In the genomic region with DNA sequence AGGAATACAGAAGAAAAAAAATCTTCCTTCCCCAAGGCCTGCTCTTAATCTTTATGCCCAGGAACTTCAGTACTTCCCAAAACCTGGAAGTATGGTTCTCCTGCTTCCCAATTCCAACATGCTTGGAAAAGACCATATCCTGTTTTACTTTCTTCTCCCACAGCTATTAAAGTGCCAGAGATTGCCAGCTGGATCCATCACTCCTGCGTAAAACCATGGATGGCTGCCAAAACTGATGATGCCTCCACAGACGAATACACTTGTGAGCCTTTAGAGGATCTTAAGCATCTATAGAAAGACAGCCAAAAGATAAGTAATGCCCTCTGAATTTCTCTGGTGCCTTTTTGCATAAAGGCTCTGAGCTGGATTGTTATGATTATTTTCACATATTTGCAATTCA, we compare ENCODE assay signal across 14 cellular contexts.
DNase-seq lines count a peak whose midpoint lies in the region; ATAC-seq, FAIRE-seq and TF ChIP-seq lines count a peak whose summit lies in the region.
"Had no signal": no experiment of that assay in that cellular context is flagged by ENCODE, and none has a peak within 500 bp of the region (broad histone marks: within the 10 kb centered on the region; RNA-seq: fewer than 3 reads in every experiment).

No MANE protein-coding gene starts in this region.

- H4K20me1 ChIP-seq in astrocyte (ENCODE audit: insufficient read depth, low read length), result no peaks in the 10 kb centered on the region

- FAIRE-seq in astrocyte (lab: Jason Lieb, UNC), result no peak

- H3K27me3 ChIP-seq in astrocyte (ENCODE audit: insufficient read depth, low read length), result no peaks in the 10 kb centered on the region
- H3K27me3 ChIP-seq: body of pancreas, heart right ventricle, neutrophil had no signal

- no peaks in the 10 kb centered on the region for H3K36me3 Mint-ChIP-seq in astrocyte (ENCODE audit: low read depth, unreplicated experiment)
- H3K36me3 Mint-ChIP-seq in activated T-helper 1 cell treated with anti-CD3 and anti-CD28 coated beads, Interleukin-12 subunit alpha, Interleukin-12 subunit beta, Interleukin-2, Interleukin-4 antibody, amounts not matched to agents 30 ng/mL and 10 ng/mL and 1 ng/mL, durations not matched to agents 14 hours and 24 hours and 36 hours (ENCODE audit: low read depth), result no peaks in the 10 kb centered on the region

- no peak for ATAC-seq in HG03108 (IDR thresholded peaks at IDR 0.05; ENCODE audit: unreplicated experiment)
- ATAC-seq: body of pancreas; effector memory CD8-positive, alpha-beta T cell; heart right ventricle had no signal

- no peak overlapping the region for H2AFZ ChIP-seq in astrocyte (ENCODE audit: low read depth, low read length)

- H3K9me3 Mint-ChIP-seq in astrocyte (ENCODE audit: unreplicated experiment), result no peaks in the 10 kb centered on the region
- H3K9me3 Mint-ChIP-seq in activated T-helper 1 cell treated with anti-CD3 and anti-CD28 coated beads, Interleukin-12 subunit alpha, Interleukin-12 subunit beta, Interleukin-2, Interleukin-4 antibody, amounts not matched to agents 30 ng/mL and 10 ng/mL and 1 ng/mL, durations not matched to agents 14 hours and 24 hours and 36 hours, result no peaks in the 10 kb centered on the region

- H3K9me3 ChIP-seq in astrocyte (ENCODE audit: insufficient read depth, low read depth, low read length), result no peaks in the 10 kb centered on the region
- H3K9me3 ChIP-seq: body of pancreas, neutrophil, thoracic aorta had no signal

- no peak overlapping the region for H3K27ac Mint-ChIP-seq in astrocyte (ENCODE audit: unreplicated experiment)
- no peak overlapping the region for H3K27ac Mint-ChIP-seq in activated T-helper 1 cell treated with anti-CD3 and anti-CD28 coated beads, Interleukin-12 subunit alpha, Interleukin-12 subunit beta, Interleukin-2, Interleukin-4 antibody, amounts not matched to agents 30 ng/mL and 10 ng/mL and 1 ng/mL, durations not matched to agents 14 hours and 24 hours and 36 hours
- H3K27ac Mint-ChIP-seq: effector memory CD8-positive, alpha-beta T cell had no signal

- no peak overlapping the region for H3K9ac ChIP-seq in astrocyte (ENCODE audit: low read length)

- no peaks in the 10 kb centered on the region for H3K79me2 ChIP-seq in astrocyte (ENCODE audit: insufficient read depth, low read length)

- intact Hi-C loops in activated T-helper 1 cell treated with anti-CD3 and anti-CD28 coated beads, Interleukin-12 subunit alpha, Interleukin-12 subunit beta, Interleukin-2, Interleukin-4 antibody, amounts not matched to agents 30 ng/mL and 10 ng/mL and 1 ng/mL, durations not matched to agents 14 hours and 24 hours and 36 hours (cut with micrococcal nuclease), result no loop called here

- DNase-seq in H4 (ENCODE audit: low spot score) (peak; percentile 51), NCI-H187 treated with DMSO at 0.1 percent for 48 hours (lab: John Stamatoyannopoulos, UW) (peak; percentile 13), astrocyte (ENCODE audit: low read depth) (peak; percentile 69), lung microvascular endothelial cell (ENCODE audit: low read depth in 2 of 2) (peak; percentile 3 to 69), activated T-cell treated with anti-CD3 and anti-CD28 coated beads for 4 hours (no peak)
- DNase-seq in activated T-helper 1 cell treated with anti-CD3 and anti-CD28 coated beads, Interleukin-12 subunit alpha, Interleukin-12 subunit beta, Interleukin-2, Interleukin-4 antibody, amounts not matched to agents 30 ng/mL and 10 ng/mL and 1 ng/mL, durations not matched to agents 14 hours and 24 hours and 36 hours (ENCODE audit: low spot score), result no peak
- DNase-seq: activated CD4-positive, alpha-beta T cell treated with anti-CD3 and anti-CD28 coated beads for 4 hours; body of pancreas; effector memory CD8-positive, alpha-beta T cell; heart right ventricle had no signal

- H3K4me1 Mint-ChIP-seq in astrocyte (ENCODE audit: low read depth, unreplicated experiment), result peaks cover 4% of the 10 kb centered on the region
- H3K4me1 Mint-ChIP-seq in activated T-helper 1 cell treated with anti-CD3 and anti-CD28 coated beads, Interleukin-12 subunit alpha, Interleukin-12 subunit beta, Interleukin-2, Interleukin-4 antibody, amounts not matched to agents 30 ng/mL and 10 ng/mL and 1 ng/mL, durations not matched to agents 14 hours and 24 hours and 36 hours (ENCODE audit: low read depth), result no peaks in the 10 kb centered on the region

- no peak overlapping the region for H3K4me3 Mint-ChIP-seq in astrocyte (ENCODE audit: unreplicated experiment)
- no peak overlapping the region for H3K4me3 Mint-ChIP-seq in activated T-helper 1 cell treated with anti-CD3 and anti-CD28 coated beads, Interleukin-12 subunit alpha, Interleukin-12 subunit beta, Interleukin-2, Interleukin-4 antibody, amounts not matched to agents 30 ng/mL and 10 ng/mL and 1 ng/mL, durations not matched to agents 14 hours and 24 hours and 36 hours
- H3K4me3 Mint-ChIP-seq: effector memory CD8-positive, alpha-beta T cell had no signal

- H3K4me2 ChIP-seq in astrocyte (ENCODE audit: low read length), result no peak overlapping the region
- H3K4me2 ChIP-seq: smooth muscle cell had no signal

- H3K27ac ChIP-seq in astrocyte (ENCODE audit: low read depth, low read length), result no peak overlapping the region
- H3K27ac ChIP-seq: body of pancreas, heart right ventricle, neutrophil, thoracic aorta had no signal

- H3K4me3 ChIP-seq in astrocyte (ENCODE audit: insufficient read depth, low read depth, low read length), result no peak overlapping the region
- H3K4me3 ChIP-seq: body of pancreas, heart right ventricle, smooth muscle cell, thoracic aorta had no signal

- no peaks in the 10 kb centered on the region for H3K4me1 ChIP-seq in astrocyte (ENCODE audit: insufficient read depth, low read length)
- H3K4me1 ChIP-seq: body of pancreas, heart right ventricle had no signal

- no peaks in the 10 kb centered on the region for H3K27me3 Mint-ChIP-seq in astrocyte (ENCODE audit: low read depth, unreplicated experiment)
- no peaks in the 10 kb centered on the region for H3K27me3 Mint-ChIP-seq in activated T-helper 1 cell treated with anti-CD3 and anti-CD28 coated beads, Interleukin-12 subunit alpha, Interleukin-12 subunit beta, Interleukin-2, Interleukin-4 antibody, amounts not matched to agents 30 ng/mL and 10 ng/mL and 1 ng/mL, durations not matched to agents 14 hours and 24 hours and 36 hours (ENCODE audit: insufficient read depth)
- H3K27me3 Mint-ChIP-seq: effector memory CD8-positive, alpha-beta T cell had no signal

- H3K36me3 ChIP-seq in astrocyte (ENCODE audit: insufficient read depth, low read length), result no peaks in the 10 kb centered on the region
- H3K36me3 ChIP-seq: heart right ventricle, neutrophil, thoracic aorta had no signal

- no peak for TF ChIP-seq CTCF in astrocyte (IDR thresholded peaks at IDR 0.05; ENCODE audit: insufficient read depth, low read depth, low read length)

Comparison
In these comparisons a context has a peak if more than half of its experiments do, and no peak if none do; other contexts are left out.
1. DNase-seq: peak in H4 (single experiment), NCI-H187 treated with DMSO at 0.1 percent for 48 hours (single experiment), astrocyte (single experiment) and lung microvascular endothelial cell (2 of 2); none in activated T-helper 1 cell treated with anti-CD3 and anti-CD28 coated beads, Interleukin-12 subunit alpha, Interleukin-12 subunit beta, Interleukin-2, Interleukin-4 antibody, amounts not matched to agents 30 ng/mL and 10 ng/mL and 1 ng/mL, durations not matched to agents 14 hours and 24 hours and 36 hours (single experiment) and activated T-cell treated with anti-CD3 and anti-CD28 coated beads for 4 hours (single experiment).